7 cellular contexts compared by ENCODE assay signal in genomic region chr2:112483047-112483473, GRCh38. TPM values are rescaled to one million over a fixed set of nuclear protein-coding genes. Genes with fewer than 3 reads are reported as not detected.
DNase-seq lines count a peak whose midpoint lies in the region; ATAC-seq and TF ChIP-seq lines count a peak whose summit lies in the region.

No MANE protein-coding gene starts in this region.

- H3K23ac ChIP-seq in IMR-90 (ENCODE audit: low read depth, low read length), result peak overlapping the region; percentile 55

- POLR2A ChIA-PET in IMR-90 (lab: Charles Lee; ENCODE audit: unreplicated experiment), result interaction anchor here (0.6 kb wide), 1 partner anchor 102 kb away, joined by 6 read pairs; no protein-coding TSS in a partner anchor

- peak overlapping the region; percentile 96 for H2AFZ ChIP-seq in IMR-90 (replicated peaks; ENCODE audit: low read length, poor library complexity)

- DNase-seq in EH (ENCODE audit: low read depth), result peak; percentile 76
- DNase-seq in IMR-90, result peak; percentile 73
- peak; percentile 91 for DNase-seq in SW480 (ENCODE audit: low spot score)
- DNase-seq in ureter (ENCODE audit: low spot score), result no peak

- H3K4ac ChIP-seq in IMR-90 (ENCODE audit: low read depth, low read length), result peak overlapping the region; percentile 76

- H3K4me3 ChIP-seq in IMR-90 (ENCODE audit: insufficient read depth, low read depth, low read length) (peak overlapping the region; percentile 94), endocrine pancreas (ENCODE audit: control insufficient read depth, insufficient read depth, low read length) (peak overlapping the region; percentile 69), muscle layer of colon (ENCODE audit: low read depth in 1 of 2, low read length in 2 of 2) (peak overlapping the region; percentile 55 to 79)

- H3K27me3 ChIP-seq in IMR-90 (ENCODE audit: control insufficient read depth, insufficient read depth, low read length) (no peaks in the 10 kb centered on the region), endocrine pancreas (ENCODE audit: control insufficient read depth, insufficient read depth, low read length) (no peaks in the 10 kb centered on the region), muscle layer of colon (ENCODE audit: control insufficient read depth in 1 of 2, insufficient read depth in 2 of 2, low read length in 2 of 2) (no peaks in the 10 kb centered on the region)

- H3K9me3 ChIP-seq in IMR-90 (ENCODE audit: control insufficient read depth, insufficient read depth, low read length) (no peaks in the 10 kb centered on the region), endocrine pancreas (ENCODE audit: control insufficient read depth, low read length) (no peaks in the 10 kb centered on the region), muscle layer of colon (ENCODE audit: low read length) (no peaks in the 10 kb centered on the region)

- peak overlapping the region; percentile 72 for H2AK5ac ChIP-seq in IMR-90 (ENCODE audit: low read depth, low read length)

- no peak overlapping the region for H3K18ac ChIP-seq in IMR-90 (ENCODE audit: low read depth, low read length)

- H3K4me2 ChIP-seq in IMR-90 (ENCODE audit: low read depth, low read length), result peak overlapping the region; percentile 97

- TF ChIP-seq RAD21 in IMR-90 (IDR thresholded peaks at IDR 0.05; ENCODE audit: low read length), result no peak

- H2BK5ac ChIP-seq in IMR-90 (ENCODE audit: low read depth, low read length, poor library complexity, severe bottlenecking), result peak overlapping the region; percentile 30

- dilution Hi-C loops in IMR-90 (cut with HindIII; ENCODE audit: low sequenced_read_pairs, unreplicated experiment), result no loop called here

- peaks cover 8% of the 10 kb centered on the region for H4K20me1 ChIP-seq in IMR-90 (ENCODE audit: insufficient read depth, low read length)

- H4K8ac ChIP-seq in IMR-90 (ENCODE audit: low read depth in 2 of 2, low read length in 2 of 2), result peak overlapping the region; percentile 2 to 55; a peak in 1 of 4 replicates

- TF ChIP-seq POLR2A in IMR-90 (IDR thresholded peaks at IDR 0.05; ENCODE audit: low read depth, low read length), result no peak

- CTCF ChIA-PET in IMR-90 (lab: Yijun Ruan, JAX), result no interaction called here

- peak overlapping the region; percentile 14; the same call in 1 of the 2 replicates for H2BK120ac ChIP-seq in IMR-90 (ENCODE audit: low read depth, low read length)

- peak; percentile 21 for ATAC-seq in IMR-90 (ENCODE audit: low read depth)
- no peak for ATAC-seq in HG02759 (IDR thresholded peaks at IDR 0.05; ENCODE audit: unreplicated experiment)

- H2AK9ac ChIP-seq in IMR-90 (replicated peaks; ENCODE audit: low read depth, low read length, poor library complexity), result peak overlapping the region; percentile 84

- H3K9ac ChIP-seq in IMR-90 (ENCODE audit: low read depth, low read length) (peak overlapping the region; percentile 88), endocrine pancreas (ENCODE audit: control insufficient read depth, insufficient read depth, low read length) (peak overlapping the region; percentile 91), muscle layer of colon (ENCODE audit: low read length) (peak overlapping the region; percentile 83)

- WGBS in IMR-90 (ENCODE audit: extremely low coverage in 2 of 2, insufficient read length in 1 of 2), 2 experiments, result no CpG with 5 or more reads among the region's 10 CpGs

- no peak for TF ChIP-seq CTCF in IMR-90 (conservative IDR thresholded peaks at IDR 0.05; ENCODE audit: low read depth, low read length)

- H2BK15ac ChIP-seq in IMR-90 (ENCODE audit: low read depth, low read length), result peak overlapping the region; percentile 2; the same call in 1 of the 3 replicates

- peak overlapping the region; percentile 56; the same call in 1 of the 2 replicates for H3K56ac ChIP-seq in IMR-90 (ENCODE audit: extremely low read depth, insufficient read depth, low read length)

- in situ Hi-C loops in IMR-90 (cut with MboI; ENCODE audit: low sequenced_read_pairs), result no loop called here

- intact Hi-C loops in IMR-90 (cut with micrococcal nuclease), result loop anchor here (5.0 kb wide), 1 partner anchor 226 kb away; the partner anchor contains the start of gene ZC3H8

- peaks cover 27 to 48% of the 10 kb centered on the region in 2 experiments for H3K79me1 ChIP-seq in IMR-90 (ENCODE audit: low read depth in 1 of 2, low read length in 2 of 2)

- peaks cover 8% of the 10 kb centered on the region for H3K36me3 ChIP-seq in IMR-90 (ENCODE audit: control insufficient read depth, insufficient read depth, low read length)
- no peaks in the 10 kb centered on the region for H3K36me3 ChIP-seq in endocrine pancreas (ENCODE audit: control insufficient read depth, insufficient read depth, low read length)
- no peaks in the 10 kb centered on the region for H3K36me3 ChIP-seq in muscle layer of colon (ENCODE audit: insufficient read depth, low read length)

- no peak overlapping the region for H2BK20ac ChIP-seq in IMR-90 (ENCODE audit: low read depth, low read length)

- H4K5ac ChIP-seq in IMR-90 (ENCODE audit: low read depth, low read length), result no peak overlapping the region

- H3K14ac ChIP-seq in IMR-90 (replicated peaks; ENCODE audit: low read depth, low read length), result peak overlapping the region; percentile 56

- peaks cover 18% of the 10 kb centered on the region; the same call in 1 of the 2 replicates for H3K9me1 ChIP-seq in IMR-90 (ENCODE audit: insufficient read depth, low read length)

- BruUV-seq in IMR-90 (replicated peaks; lab: Mats Ljungman, UMichigan), result no TSS peak

- H3K27ac ChIP-seq in IMR-90 (ENCODE audit: insufficient read depth, low read length) (peak overlapping the region; percentile 23), muscle layer of colon (ENCODE audit: low read depth, low read length) (peak overlapping the region; percentile 83)

- H3K4me1 ChIP-seq in IMR-90 (ENCODE audit: control insufficient read depth, insufficient read depth, low read length), result peaks cover 2% of the 10 kb centered on the region; the same call in 1 of the 2 replicates
- H3K4me1 ChIP-seq in endocrine pancreas (ENCODE audit: control insufficient read depth, insufficient read depth, low read length), result peaks cover 5% of the 10 kb centered on the region
- peaks cover 20% of the 10 kb centered on the region for H3K4me1 ChIP-seq in muscle layer of colon (ENCODE audit: insufficient read depth, low read length)

- H4K91ac ChIP-seq in IMR-90 (ENCODE audit: insufficient read depth, low read depth, low read length), result 0 out of 2 replicates have a peak overlapping the region, but pooled peaks have one; percentile 21

TF ChIP-seq in IMR-90, 13 proteins besides CTCF, POLR2A, EP300 and RAD21:
- peak; percentile 6; the same call in 1 of the 2 replicates for TF ChIP-seq CEBPB (IDR thresholded peaks at IDR 0.05; ENCODE audit: low read depth, low read length)
- peak; percentile 89 for TF ChIP-seq MXI1 (IDR thresholded peaks at IDR 0.05; ENCODE audit: borderline replicate concordance, low read depth, low read length)
- no peak for TF ChIP-seq MAFK (IDR thresholded peaks at IDR 0.05; ENCODE audit: low read depth, low read length)
- TF ChIP-seq NFE2L2 (IDR thresholded peaks at IDR 0.05; ENCODE audit: low read depth, low read length), result peak; percentile 52; the same call in 1 of the 2 replicates
- no peak for TF ChIP-seq BHLHE40 (IDR thresholded peaks at IDR 0.05; ENCODE audit: low read depth, low read length)
- TF ChIP-seq SMC3 (IDR thresholded peaks at IDR 0.05; ENCODE audit: low read depth, low read length), result no peak

RNA-seq across cellular contexts. Expression of gene TTL, which starts 1.1 kb away (rescaled TPM):
- 36.2 and 44.7 TPM in 2 replicates for total RNA-seq in IMR-90 (2012; rRNA removed)
- polyA plus RNA-seq in IMR-90 (2012; rRNA removed), result 13.4 and 18.2 TPM in 2 replicates
- 4.8 and 5.2 TPM in 2 replicates for polyA plus RNA-seq in IMR-90 (2012; cell fraction: cytosol; rRNA removed)
- polyA plus RNA-seq in IMR-90 (2012; cell fraction: nucleus; rRNA removed; ENCODE audit: low replicate concordance), result 8.9 and 25.1 TPM in 2 replicates
- total RNA-seq in ureter, result 22.2 TPM

RNA-seq across cellular contexts. Expression of gene RGPD8, which starts 49.6 kb away (rescaled TPM):
- total RNA-seq in IMR-90 (2012; rRNA removed), result 4.1 and 4.2 TPM in 2 replicates
- polyA plus RNA-seq in IMR-90 (2012; rRNA removed), result 0.67 and 0.69 TPM in 2 replicates
- polyA plus RNA-seq in IMR-90 (2012; cell fraction: cytosol; rRNA removed), result 0.06 and 0.07 TPM in 2 replicates
- 0.36 and 3.0 TPM in 2 replicates for polyA plus RNA-seq in IMR-90 (2012; cell fraction: nucleus; rRNA removed; ENCODE audit: low replicate concordance)
- 20.1 TPM for total RNA-seq in ureter

RNA-seq across cellular contexts. Expression of gene POLR1B, which starts 59.2 kb away (rescaled TPM):
- 22.8 and 24.6 TPM in 2 replicates for total RNA-seq in IMR-90 (2012; rRNA removed)
- polyA plus RNA-seq in IMR-90 (2012; rRNA removed), result 10.5 and 10.9 TPM in 2 replicates
- 6.0 and 6.1 TPM in 2 replicates for polyA plus RNA-seq in IMR-90 (2012; cell fraction: cytosol; rRNA removed)
- 7.3 and 8.5 TPM in 2 replicates for polyA plus RNA-seq in IMR-90 (2012; cell fraction: nucleus; rRNA removed; ENCODE audit: low replicate concordance)
- total RNA-seq in ureter, result 28.7 TPM
